Comparison of ENCODE assay signal across 11 cellular contexts in genomic region chr14:75198291-75198933, GRCh38. TPM values are rescaled to one million over a fixed set of nuclear protein-coding genes. Genes with fewer than 3 reads are reported as not detected.
DNase-seq lines count a peak whose midpoint lies in the region; ATAC-seq and TF ChIP-seq lines count a peak whose summit lies in the region.
"Had no signal": no experiment of that assay in that cellular context is flagged by ENCODE, and none has a peak within 500 bp of the region (broad histone marks: within the 10 kb centered on the region; RNA-seq: fewer than 3 reads in every experiment).

No MANE protein-coding gene starts in this region.

- 29% methylated on average over 11 of the region's 11 CpGs for WGBS in right cardiac atrium
- 20 to 40% (median 27%) methylated on average over 11 of the region's 11 CpGs for WGBS in stomach, 5 donors

- no peak for TF ChIP-seq EP300 in stomach (IDR thresholded peaks at IDR 0.05)

- no peak overlapping the region for H3K4me3 ChIP-seq in right cardiac atrium (ENCODE audit: low read length)
- H3K4me3 ChIP-seq in stomach, result no peak overlapping the region
- H3K4me3 ChIP-seq in vagina, result no peak overlapping the region
- H3K4me3 ChIP-seq: prostate gland had no signal

- no peaks in the 10 kb centered on the region for H3K4me1 Mint-ChIP-seq in activated CD4-positive, alpha-beta T cell treated with anti-CD3 and anti-CD28 coated beads, Interleukin-2, amount 10 ng/mL, durations not matched to agents 7 days and 5 days

- H3K9me3 Mint-ChIP-seq in activated CD4-positive, alpha-beta T cell treated with anti-CD3 and anti-CD28 coated beads, Interleukin-2, amount 10 ng/mL, durations not matched to agents 7 days and 5 days, result no peaks in the 10 kb centered on the region
- H3K9me3 Mint-ChIP-seq: activated CD4-positive, alpha-beta memory T cell treated with anti-CD3 and anti-CD28 coated beads, Interleukin-2, amount 10 ng/mL, durations not matched to agents 7 days and 5 days had no signal

- POLR2A ChIA-PET in activated CD4-positive, alpha-beta T cell treated with anti-CD3 and anti-CD28 coated beads, Interleukin-2, amount 10 ng/mL, durations not matched to agents 7 days and 5 days (lab: Charles Lee), result no interaction called here

- H3K27ac Mint-ChIP-seq in activated CD4-positive, alpha-beta T cell treated with anti-CD3 and anti-CD28 coated beads, Interleukin-2, amount 10 ng/mL, durations not matched to agents 7 days and 5 days, result no peak overlapping the region
- H3K27ac Mint-ChIP-seq: activated CD4-positive, alpha-beta memory T cell treated with anti-CD3 and anti-CD28 coated beads, Interleukin-2, amount 10 ng/mL, durations not matched to agents 7 days and 5 days had no signal

- TF ChIP-seq POLR2A in stomach (IDR thresholded peaks at IDR 0.05), result no peak
- no peak for TF ChIP-seq POLR2A in vagina (IDR thresholded peaks at IDR 0.05)

- H3K36me3 ChIP-seq in stomach (no peaks in the 10 kb centered on the region), vagina (no peaks in the 10 kb centered on the region)
- H3K36me3 ChIP-seq: prostate gland had no signal

- no peaks in the 10 kb centered on the region for H3K36me3 Mint-ChIP-seq in activated CD4-positive, alpha-beta T cell treated with anti-CD3 and anti-CD28 coated beads, Interleukin-2, amount 10 ng/mL, durations not matched to agents 7 days and 5 days (ENCODE audit: low read depth)

- peak; percentile 27 for ATAC-seq in SK-N-SH treated with all-trans-retinoic acid at 6 μM for 48 hours
- peak; percentile 64 to 79 for ATAC-seq in right cardiac atrium
- ATAC-seq in HG02588 (IDR thresholded peaks at IDR 0.05; ENCODE audit: unreplicated experiment), result no peak

- no peaks in the 10 kb centered on the region for H3K9me3 ChIP-seq in right cardiac atrium (ENCODE audit: control insufficient read depth, low read length)
- H3K9me3 ChIP-seq in stomach, result no peaks in the 10 kb centered on the region
- no peaks in the 10 kb centered on the region for H3K9me3 ChIP-seq in vagina
- H3K9me3 ChIP-seq: prostate gland had no signal

- DNase-seq in DMS79 treated with DMSO at 0.1 percent for 48 hours (lab: John Stamatoyannopoulos, UW) (peak; percentile 42), DMS79 (lab: John Stamatoyannopoulos, UW) (no peak), right cardiac atrium (peak in 2 of 3 donors; percentile 70 to 80), stomach (peak; percentile 52), vagina (ENCODE audit: extremely low spot score in 2 of 2) (no peak)
- no peak for DNase-seq in activated CD4-positive, alpha-beta T cell treated with anti-CD3 and anti-CD28 coated beads, Interleukin-2, amount 10 ng/mL, durations not matched to agents 7 days and 5 days
- DNase-seq: activated CD4-positive, alpha-beta memory T cell treated with anti-CD3 and anti-CD28 coated beads, Interleukin-2, amount 10 ng/mL, durations not matched to agents 7 days and 5 days; NCI-H2081 treated with DMSO at 0.1 percent for 48 hours had no signal

- intact Hi-C loops in right cardiac atrium (cut with DNase I), result no loop called here
- intact Hi-C loops in stomach (cut with DNase I; ENCODE audit: low total_unique reads), result no loop called here
- intact Hi-C loops in vagina (cut with DNase I), result no loop called here

- no peak overlapping the region for H3K27ac ChIP-seq in right cardiac atrium (ENCODE audit: low read length)
- H3K27ac ChIP-seq in stomach, result peak overlapping the region in 2 of 5 donors; percentile 83 to 84
- no peak overlapping the region for H3K27ac ChIP-seq in vagina
- H3K27ac ChIP-seq: prostate gland had no signal

- CTCF ChIA-PET in activated CD4-positive, alpha-beta T cell treated with anti-CD3 and anti-CD28 coated beads, Interleukin-2, amount 10 ng/mL, durations not matched to agents 7 days and 5 days (lab: Charles Lee), result no interaction called here

- H3K27me3 Mint-ChIP-seq in activated CD4-positive, alpha-beta T cell treated with anti-CD3 and anti-CD28 coated beads, Interleukin-2, amount 10 ng/mL, durations not matched to agents 7 days and 5 days, result peaks cover 4% of the 10 kb centered on the region

- H3K27me3 ChIP-seq in right cardiac atrium (ENCODE audit: control insufficient read depth, insufficient read depth), result no peaks in the 10 kb centered on the region
- peaks cover 0 to 4% (median 0%) of the 10 kb centered on the region in 3 donors for H3K27me3 ChIP-seq in stomach
- no peaks in the 10 kb centered on the region for H3K27me3 ChIP-seq in vagina

- peaks cover 2% of the 10 kb centered on the region for H3K4me1 ChIP-seq in right cardiac atrium (ENCODE audit: control insufficient read depth, insufficient read depth, low read length)
- peaks cover 5 to 57% (median 39%) of the 10 kb centered on the region in 4 donors for H3K4me1 ChIP-seq in stomach
- peaks cover 32% of the 10 kb centered on the region for H3K4me1 ChIP-seq in vagina

- no peak overlapping the region for H3K4me3 Mint-ChIP-seq in activated CD4-positive, alpha-beta T cell treated with anti-CD3 and anti-CD28 coated beads, Interleukin-2, amount 10 ng/mL, durations not matched to agents 7 days and 5 days
- H3K4me3 Mint-ChIP-seq: activated CD4-positive, alpha-beta memory T cell treated with anti-CD3 and anti-CD28 coated beads, Interleukin-2, amount 10 ng/mL, durations not matched to agents 7 days and 5 days had no signal

- TF ChIP-seq CTCF in stomach (IDR thresholded peaks at IDR 0.05) (no peak), vagina (IDR thresholded peaks at IDR 0.05) (no peak)

TF ChIP-seq in SK-N-SH treated with all-trans-retinoic acid at 6 μM for 48 hours, 23 proteins besides CTCF, POLR2A, EP300 and RAD21 (continues in another document):
- no peak for TF ChIP-seq ARNTL (CRISPR knock-in tag; IDR thresholded peaks at IDR 0.05; ENCODE audit: borderline replicate concordance, low read depth)
- TF ChIP-seq, protein P1, sequence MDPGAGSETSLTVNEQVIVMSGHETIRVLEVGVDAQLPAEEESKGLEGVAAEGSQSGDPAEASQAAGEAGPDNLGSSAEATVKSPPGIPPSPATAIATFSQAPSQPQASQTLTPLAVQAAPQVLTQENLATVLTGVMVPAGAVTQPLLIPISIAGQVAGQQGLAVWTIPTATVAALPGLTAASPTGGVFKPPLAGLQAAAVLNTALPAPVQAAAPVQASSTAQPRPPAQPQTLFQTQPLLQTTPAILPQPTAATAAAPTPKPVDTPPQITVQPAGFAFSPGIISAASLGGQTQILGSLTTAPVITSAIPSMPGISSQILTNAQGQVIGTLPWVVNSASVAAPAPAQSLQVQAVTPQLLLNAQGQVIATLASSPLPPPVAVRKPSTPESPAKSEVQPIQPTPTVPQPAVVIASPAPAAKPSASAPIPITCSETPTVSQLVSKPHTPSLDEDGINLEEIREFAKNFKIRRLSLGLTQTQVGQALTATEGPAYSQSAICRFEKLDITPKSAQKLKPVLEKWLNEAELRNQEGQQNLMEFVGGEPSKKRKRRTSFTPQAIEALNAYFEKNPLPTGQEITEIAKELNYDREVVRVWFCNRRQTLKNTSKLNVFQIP (CRISPR knock-in tag; IDR thresholded peaks at IDR 0.05; ENCODE audit: borderline replicate concordance, low read depth), result no peak
- no peak for TF ChIP-seq SNAI2 (CRISPR knock-in tag; IDR thresholded peaks at IDR 0.05)
- no peak for TF ChIP-seq TOX (CRISPR knock-in tag; IDR thresholded peaks at IDR 0.05; ENCODE audit: borderline replicate concordance)
- TF ChIP-seq, protein P2, sequence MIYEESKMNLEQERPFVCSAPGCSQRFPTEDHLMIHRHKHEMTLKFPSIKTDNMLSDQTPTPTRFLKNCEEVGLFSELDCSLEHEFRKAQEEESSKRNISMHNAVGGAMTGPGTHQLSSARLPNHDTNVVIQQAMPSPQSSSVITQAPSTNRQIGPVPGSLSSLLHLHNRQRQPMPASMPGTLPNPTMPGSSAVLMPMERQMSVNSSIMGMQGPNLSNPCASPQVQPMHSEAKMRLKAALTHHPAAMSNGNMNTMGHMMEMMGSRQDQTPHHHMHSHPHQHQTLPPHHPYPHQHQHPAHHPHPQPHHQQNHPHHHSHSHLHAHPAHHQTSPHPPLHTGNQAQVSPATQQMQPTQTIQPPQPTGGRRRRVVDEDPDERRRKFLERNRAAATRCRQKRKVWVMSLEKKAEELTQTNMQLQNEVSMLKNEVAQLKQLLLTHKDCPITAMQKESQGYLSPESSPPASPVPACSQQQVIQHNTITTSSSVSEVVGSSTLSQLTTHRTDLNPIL (CRISPR knock-in tag; IDR thresholded peaks at IDR 0.05; ENCODE audit: low read depth), result no peak
- no peak for TF ChIP-seq CSDC2 (CRISPR knock-in tag; IDR thresholded peaks at IDR 0.05)
- TF ChIP-seq ZFP30 (CRISPR knock-in tag; IDR thresholded peaks at IDR 0.05), result no peak
- TF ChIP-seq ESRRG (CRISPR knock-in tag; IDR thresholded peaks at IDR 0.05), result no peak
- TF ChIP-seq, protein P3, sequence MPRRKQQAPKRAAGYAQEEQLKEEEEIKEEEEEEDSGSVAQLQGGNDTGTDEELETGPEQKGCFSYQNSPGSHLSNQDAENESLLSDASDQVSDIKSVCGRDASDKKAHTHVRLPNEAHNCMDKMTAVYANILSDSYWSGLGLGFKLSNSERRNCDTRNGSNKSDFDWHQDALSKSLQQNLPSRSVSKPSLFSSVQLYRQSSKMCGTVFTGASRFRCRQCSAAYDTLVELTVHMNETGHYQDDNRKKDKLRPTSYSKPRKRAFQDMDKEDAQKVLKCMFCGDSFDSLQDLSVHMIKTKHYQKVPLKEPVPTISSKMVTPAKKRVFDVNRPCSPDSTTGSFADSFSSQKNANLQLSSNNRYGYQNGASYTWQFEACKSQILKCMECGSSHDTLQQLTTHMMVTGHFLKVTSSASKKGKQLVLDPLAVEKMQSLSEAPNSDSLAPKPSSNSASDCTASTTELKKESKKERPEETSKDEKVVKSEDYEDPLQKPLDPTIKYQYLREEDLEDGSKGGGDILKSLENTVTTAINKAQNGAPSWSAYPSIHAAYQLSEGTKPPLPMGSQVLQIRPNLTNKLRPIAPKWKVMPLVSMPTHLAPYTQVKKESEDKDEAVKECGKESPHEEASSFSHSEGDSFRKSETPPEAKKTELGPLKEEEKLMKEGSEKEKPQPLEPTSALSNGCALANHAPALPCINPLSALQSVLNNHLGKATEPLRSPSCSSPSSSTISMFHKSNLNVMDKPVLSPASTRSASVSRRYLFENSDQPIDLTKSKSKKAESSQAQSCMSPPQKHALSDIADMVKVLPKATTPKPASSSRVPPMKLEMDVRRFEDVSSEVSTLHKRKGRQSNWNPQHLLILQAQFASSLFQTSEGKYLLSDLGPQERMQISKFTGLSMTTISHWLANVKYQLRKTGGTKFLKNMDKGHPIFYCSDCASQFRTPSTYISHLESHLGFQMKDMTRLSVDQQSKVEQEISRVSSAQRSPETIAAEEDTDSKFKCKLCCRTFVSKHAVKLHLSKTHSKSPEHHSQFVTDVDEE (CRISPR knock-in tag; IDR thresholded peaks at IDR 0.05), result no peak

RNA-seq across cellular contexts. Expression of gene TMED10, which starts 22.0 kb away (rescaled TPM):
- total RNA-seq in right cardiac atrium, result 100 to 1,000 TPM; 246 to 333 (median 297) TPM
- polyA plus RNA-seq in right cardiac atrium, result 141 TPM
- total RNA-seq in stomach, result 100 to 1,000 TPM in 4 of 5 donors, 10 to 100 TPM in 1; 26.6 to 292 (median 140) TPM
- polyA plus RNA-seq in stomach, result 10 to 100 TPM; 48.4 to 71.7 (median 61.9) TPM
- total RNA-seq in vagina, result 249 TPM
- total RNA-seq in activated CD4-positive, alpha-beta T cell treated with anti-CD3 and anti-CD28 coated beads, Interleukin-2, amount 10 ng/mL, durations not matched to agents 7 days and 5 days, result 100 to 1,000 TPM; 175 to 213 TPM

Comparison
In these comparisons a context has a peak if more than half of its experiments do, and no peak if none do; other contexts are left out.
1. DNase-seq: peak in DMS79 treated with DMSO at 0.1 percent for 48 hours (single experiment), right cardiac atrium (2 of 3) and stomach (single experiment); none in DMS79 (single experiment), vagina (0 of 2) and activated CD4-positive, alpha-beta T cell treated with anti-CD3 and anti-CD28 coated beads, Interleukin-2, amount 10 ng/mL, durations not matched to agents 7 days and 5 days (single experiment).